ENCODE assay signal across 8 cellular contexts in genomic region chr6:113763883-113764282, GRCh38.
A peak's percentile ranks its signal among the peaks of the same experiment; 100 is the strongest.
DNase-seq lines count a peak whose midpoint lies in the region; TF ChIP-seq lines count a peak whose summit lies in the region.

No MANE protein-coding gene starts in this region.

- no peaks in the 10 kb centered on the region for H3K27me3 Mint-ChIP-seq in Caco-2 (ENCODE audit: insufficient read depth, unreplicated experiment)

- no peaks in the 10 kb centered on the region for H3K9me3 Mint-ChIP-seq in Caco-2 (ENCODE audit: unreplicated experiment)

- peaks cover 21% of the 10 kb centered on the region for H3K4me1 ChIP-seq in Caco-2
- H3K4me1 ChIP-seq in fibroblast of lung (ENCODE audit: control insufficient read depth, extremely low read depth, insufficient read depth, low read length) = peaks cover 2% of the 10 kb centered on the region

- peak; percentile 22 to 30 for DNase-seq in Caco-2
- DNase-seq in GM20000 (ENCODE audit: low spot score) = peak; percentile 23
- DNase-seq in HS-27A (ENCODE audit: low read depth) = peak; percentile 40
- peak; percentile 53 to 79 for DNase-seq in fibroblast of lung (ENCODE audit: low read depth in 2 of 2)
- DNase-seq in NCI-H2227 treated with DMSO at 0.1 percent for 48 hours (lab: John Stamatoyannopoulos, UW) = no peak
- no peak for DNase-seq in NCI-H2107 treated with DMSO at 0.1 percent for 48 hours (lab: John Stamatoyannopoulos, UW; ENCODE audit: unreplicated experiment)
- DNase-seq in activated CD4-positive, alpha-beta T cell treated with anti-CD3 and anti-CD28 coated beads for 4 hours = no peak
- DNase-seq in cortex of kidney (lab: John Stamatoyannopoulos, UW) = no peak

- no peaks in the 10 kb centered on the region for H4K20me1 ChIP-seq in fibroblast of lung (ENCODE audit: control insufficient read depth, extremely low read depth, insufficient read depth, low read length)

- no peak overlapping the region for H2AFZ ChIP-seq in fibroblast of lung (ENCODE audit: low read length)

- H3K27me3 ChIP-seq in Caco-2 (replicated peaks; ENCODE audit: control insufficient read depth, insufficient read depth, low read length) (no peaks in the 10 kb centered on the region), fibroblast of lung (ENCODE audit: control insufficient read depth, insufficient read depth, low read length) (no peaks in the 10 kb centered on the region)

- intact Hi-C loops in Caco-2 (cut with micrococcal nuclease; ENCODE audit: unreplicated experiment) = no loop called here

- BruUV-seq in Caco-2 (replicated peaks; lab: Mats Ljungman, UMichigan) = no TSS peak

- H3K9me3 ChIP-seq in Caco-2 (no peaks in the 10 kb centered on the region), fibroblast of lung (ENCODE audit: control insufficient read depth, insufficient read depth, low read depth, low read length) (no peaks in the 10 kb centered on the region)

- H3K27ac ChIP-seq in fibroblast of lung (ENCODE audit: insufficient read depth, low read length) = no peak overlapping the region

- H3K27ac Mint-ChIP-seq in Caco-2 (ENCODE audit: unreplicated experiment) = peak overlapping the region; percentile 89

- POLR2A ChIA-PET in Caco-2 (lab: Charles Lee) = no interaction called here

- H3K36me3 ChIP-seq in Caco-2 (ENCODE audit: control insufficient read depth, insufficient read depth, low read length) = no peaks in the 10 kb centered on the region
- H3K36me3 ChIP-seq in fibroblast of lung (ENCODE audit: control insufficient read depth, insufficient read depth, low read length) = no peaks in the 10 kb centered on the region

- H3K4me1 Mint-ChIP-seq in Caco-2 (ENCODE audit: low read depth, unreplicated experiment) = peaks cover 18% of the 10 kb centered on the region

- H3K9ac ChIP-seq in fibroblast of lung (ENCODE audit: insufficient read depth, low read length) = no peak overlapping the region

- peaks cover 14% of the 10 kb centered on the region for H3K36me3 Mint-ChIP-seq in Caco-2 (ENCODE audit: insufficient read depth, unreplicated experiment)

- TF ChIP-seq CTCF in Caco-2 (IDR thresholded peaks at IDR 0.05; ENCODE audit: insufficient read depth in 1 of 2, low read depth in 1 of 2, low read length in 1 of 2, severe bottlenecking in 1 of 2, unreplicated experiment in 1 of 2) = no peak
- TF ChIP-seq CTCF in GM20000 (IDR thresholded peaks at IDR 0.05; ENCODE audit: extremely low read depth, missing control alignments) = no peak
- no peak for TF ChIP-seq CTCF in fibroblast of lung (conservative IDR thresholded peaks at IDR 0.05 in 1 of 2, IDR thresholded peaks at IDR 0.05 in 1 of 2; ENCODE audit: low read depth in 1 of 2, low read length in 2 of 2)

- H3K4me3 ChIP-seq in Caco-2 (ENCODE audit: low read depth, low read length) = no peak overlapping the region
- H3K4me3 ChIP-seq in fibroblast of lung (replicated peaks in 1 of 4; ENCODE audit: control extremely low read depth in 1 of 4, insufficient read depth in 1 of 4, low read depth in 3 of 4, low read length in 4 of 4) = no peak overlapping the region

- CTCF ChIA-PET in Caco-2 (lab: Charles Lee) = interaction anchor here (0.7 to 1.3 kb wide), 3 partner anchors 13 to 115 kb away, joined by 3 to 7 read pairs (median 4); no protein-coding TSS in a partner anchor

- no peak overlapping the region for H3K4me2 ChIP-seq in fibroblast of lung (ENCODE audit: extremely low read depth, insufficient read depth, low read length)

- no peaks in the 10 kb centered on the region for H3K79me2 ChIP-seq in fibroblast of lung (ENCODE audit: control insufficient read depth, insufficient read depth, low read length)

- H3K4me3 Mint-ChIP-seq in Caco-2 (ENCODE audit: unreplicated experiment) = peak overlapping the region; percentile 51

Comparison
In these comparisons a context has a peak if more than half of its experiments do, and no peak if none do; other contexts are left out.
1. DNase-seq: peak in Caco-2 (2 of 2), GM20000 (single experiment), HS-27A (single experiment) and fibroblast of lung (2 of 2); none in NCI-H2227 treated with DMSO at 0.1 percent for 48 hours (single experiment), NCI-H2107 treated with DMSO at 0.1 percent for 48 hours (single experiment), activated CD4-positive, alpha-beta T cell treated with anti-CD3 and anti-CD28 coated beads for 4 hours (0 of 2) and cortex of kidney (single experiment).